In genomic region chr6:617485-618100, GRCh38 we compare ENCODE assay signal across 1 cellular context.
TF ChIP-seq lines count a peak whose summit lies in the region.

No MANE protein-coding gene starts in this region.

TF ChIP-seq in HepG2, 621 proteins besides CTCF, POLR2A, EP300 and RAD21 (continued from another document):
- TF ChIP-seq ZNF18 (CRISPR knock-in tag; IDR thresholded peaks at IDR 0.05; ENCODE audit: insufficient replicate concordance): no peak
- peak; percentile 49; the same call in 1 of the 2 replicates for TF ChIP-seq STAG1 (CRISPR knock-in tag; IDR thresholded peaks at IDR 0.05)
- peak; percentile 16; the same call in 1 of the 2 replicates for TF ChIP-seq SMC3 (IDR thresholded peaks at IDR 0.05; ENCODE audit: low read length)
- no peak for TF ChIP-seq TIGD3 (CRISPR knock-in tag; IDR thresholded peaks at IDR 0.05; ENCODE audit: borderline replicate concordance)
- no peak for TF ChIP-seq ZNF556 (CRISPR knock-in tag; IDR thresholded peaks at IDR 0.05; ENCODE audit: borderline replicate concordance)
- TF ChIP-seq CREBL2 (CRISPR knock-in tag; IDR thresholded peaks at IDR 0.05; ENCODE audit: borderline replicate concordance): no peak
